ENCODE assay signal across 8 cellular contexts in the genomic region with DNA sequence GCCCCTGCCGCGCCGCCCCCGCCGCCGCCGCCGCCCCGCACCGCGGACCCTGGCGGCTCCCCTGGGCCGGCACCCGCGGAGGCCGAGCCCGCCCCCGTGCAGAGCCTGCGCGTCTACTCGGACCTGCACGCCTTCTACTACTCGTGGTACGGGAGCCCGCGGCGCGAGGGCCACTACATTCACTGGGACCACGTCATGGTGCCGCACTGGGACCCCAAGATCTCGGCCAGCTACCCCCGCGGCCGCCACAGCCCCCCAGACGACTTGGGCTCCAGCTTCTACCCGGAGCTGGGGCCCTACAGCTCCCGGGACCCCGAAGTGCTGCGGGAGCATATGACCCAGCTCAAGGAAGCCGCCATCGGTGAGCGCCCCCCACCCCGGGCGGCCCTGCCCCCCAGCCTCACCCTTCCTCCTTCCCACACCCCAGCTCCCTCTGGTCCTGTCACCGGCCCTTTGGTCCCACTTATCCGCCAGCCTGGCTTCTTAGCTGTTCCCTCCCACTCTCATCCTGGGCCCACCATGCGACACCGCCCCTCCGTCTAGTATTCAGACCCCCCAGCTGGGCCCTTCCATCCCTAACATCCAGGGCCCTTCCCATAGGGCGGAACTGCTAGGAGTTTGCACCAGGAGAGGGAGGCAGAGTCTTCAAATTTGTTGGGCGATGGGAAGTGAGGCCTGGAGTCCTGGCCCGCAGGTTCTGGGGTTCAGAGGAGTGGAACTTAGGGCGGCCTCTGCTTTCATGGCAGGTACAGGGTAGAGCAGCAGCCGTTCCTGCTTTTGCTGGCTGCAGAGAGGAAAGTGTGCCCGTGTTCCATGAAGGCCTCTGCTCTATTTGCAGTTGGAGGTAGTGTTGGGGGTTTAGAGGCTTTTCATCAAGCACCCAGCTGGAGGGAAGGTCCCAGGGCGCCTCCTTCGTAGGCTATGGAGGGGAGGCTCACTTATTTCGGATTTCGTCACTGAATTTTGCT. TPM values are rescaled to one million over a fixed set of nuclear protein-coding genes. Genes with fewer than 3 reads are reported as not detected.
DNase-seq lines count a peak whose midpoint lies in the region; ATAC-seq and TF ChIP-seq lines count a peak whose summit lies in the region.

No MANE protein-coding gene starts in this region.

- DNase-seq in activated naive CD4-positive, alpha-beta T cell treated with anti-CD3 and anti-CD28 coated beads, Interleukin-2, amount 50 U/mL, for 16 hours, result no peak
- DNase-seq in T47D (ENCODE audit: low read depth in 1 of 2, low spot score in 1 of 2) (peak; percentile 30 to 31), natural killer cell (no peak), GM19238 (ENCODE audit: insufficient read length, low spot score) (no peak), adrenal gland (no peak)

- no peak for TF ChIP-seq CTCF in KMS-11 (conservative IDR thresholded peaks at IDR 0.05; ENCODE audit: low read depth, low read length)
- no peak for TF ChIP-seq CTCF in natural killer cell (IDR thresholded peaks at IDR 0.05)
- no peak for TF ChIP-seq CTCF in adrenal gland (IDR thresholded peaks at IDR 0.05)

- no peaks in the 10 kb centered on the region for H3K9me3 ChIP-seq in adrenal gland (replicated peaks in 1 of 3)

- H3K4me1 ChIP-seq in KMS-11 (ENCODE audit: low read depth, poor library complexity, severe bottlenecking) (peaks cover 38% of the 10 kb centered on the region), adrenal gland (replicated peaks in 1 of 2) (peaks cover 6 to 11% of the 10 kb centered on the region in 2 donors)

- H3K36me3 Mint-ChIP-seq in activated naive CD4-positive, alpha-beta T cell treated with anti-CD3 and anti-CD28 coated beads, Interleukin-2, amount 50 U/mL, for 24 hours, result peaks cover 11% of the 10 kb centered on the region
- H3K36me3 Mint-ChIP-seq in natural killer cell, result no peaks in the 10 kb centered on the region

- no peak for TF ChIP-seq POLR2A in adrenal gland (IDR thresholded peaks at IDR 0.05)

- peaks cover 15% of the 10 kb centered on the region for H3K27me3 Mint-ChIP-seq in activated naive CD4-positive, alpha-beta T cell treated with anti-CD3 and anti-CD28 coated beads, Interleukin-2, amount 50 U/mL, for 24 hours
- peaks cover 33 to 35% of the 10 kb centered on the region in 2 donors for H3K27me3 Mint-ChIP-seq in natural killer cell (ENCODE audit: low read depth in 2 of 2)

- H3K27ac Mint-ChIP-seq in activated naive CD4-positive, alpha-beta T cell treated with anti-CD3 and anti-CD28 coated beads, Interleukin-2, amount 50 U/mL, for 24 hours, result no peak overlapping the region
- no peak overlapping the region for H3K27ac Mint-ChIP-seq in natural killer cell

- WGBS in adrenal gland, 4 donors, result 14 to 43% (median 28%) methylated on average over 9 to 59 of the region's 59 CpGs

- intact Hi-C loops in natural killer cell (cut with micrococcal nuclease) (no loop called here), adrenal gland (cut with DNase I) (no loop called here)

- H3K4me1 Mint-ChIP-seq in activated naive CD4-positive, alpha-beta T cell treated with anti-CD3 and anti-CD28 coated beads, Interleukin-2, amount 50 U/mL, for 24 hours, result peaks cover 14% of the 10 kb centered on the region
- H3K4me1 Mint-ChIP-seq in natural killer cell, result peaks cover 11 to 18% of the 10 kb centered on the region in 2 donors

- H3K9me3 Mint-ChIP-seq in activated naive CD4-positive, alpha-beta T cell treated with anti-CD3 and anti-CD28 coated beads, Interleukin-2, amount 50 U/mL, for 24 hours, result no peaks in the 10 kb centered on the region
- no peaks in the 10 kb centered on the region for H3K9me3 Mint-ChIP-seq in natural killer cell

- H3K9ac ChIP-seq in KMS-11, result peak overlapping the region; percentile 69; the same call in 1 of the 2 replicates

- peak overlapping the region; percentile 78 for H3K4me3 Mint-ChIP-seq in activated naive CD4-positive, alpha-beta T cell treated with anti-CD3 and anti-CD28 coated beads, Interleukin-2, amount 50 U/mL, for 24 hours
- peak overlapping the region; percentile 87 for H3K4me3 Mint-ChIP-seq in natural killer cell

- ATAC-seq in natural killer cell (peak in 2 of 3 donors; percentile 18 to 39), HG02973 (IDR thresholded peaks at IDR 0.05; ENCODE audit: unreplicated experiment) (no peak)

- H2AFZ ChIP-seq in KMS-11 (ENCODE audit: low read depth), result peak overlapping the region; percentile 47; the same call in 1 of the 2 replicates

- peaks cover 10% of the 10 kb centered on the region; the same call in 1 of the 2 replicates for H3K79me2 ChIP-seq in KMS-11 (ENCODE audit: insufficient read depth, low read depth)

- peak overlapping the region; percentile 71 for H3K4me3 ChIP-seq in KMS-11 (IDR thresholded peaks at IDR 0.05; ENCODE audit: insufficient read depth, low read depth, low read length)
- H3K4me3 ChIP-seq in adrenal gland, result peak overlapping the region in 1 of 4 donors; percentile 79

- no peaks in the 10 kb centered on the region for H4K20me1 ChIP-seq in KMS-11 (ENCODE audit: insufficient read depth)

- in situ Hi-C loops in T47D (cut with HindIII; ENCODE audit: low pct_unique_long_range_greater_than_20kb, low sequenced_read_pairs), result no loop called here

- H3K36me3 ChIP-seq in KMS-11 (ENCODE audit: insufficient read depth) (no peaks in the 10 kb centered on the region), adrenal gland (replicated peaks in 1 of 2) (no peaks in the 10 kb centered on the region)

- no peaks in the 10 kb centered on the region for H3K27me3 ChIP-seq in KMS-11 (ENCODE audit: insufficient read depth, low read depth)
- H3K27me3 ChIP-seq in adrenal gland, result no peaks in the 10 kb centered on the region

- H3K27ac ChIP-seq in KMS-11 (no peak overlapping the region), adrenal gland (no peak overlapping the region)

- peak overlapping the region; percentile 95 for H3K4me2 ChIP-seq in KMS-11

RNA-seq across cellular contexts. Expression of gene MANEAL, which starts 1.0 kb away (rescaled TPM):
- total RNA-seq in natural killer cell, result 1 to 10 TPM; 1.6 to 3.8 (median 2.4) TPM
- total RNA-seq in adrenal gland, result 10 to 100 TPM in 2 of 8 donors, 1 to 10 TPM in 6; 4.9 to 12.0 (median 9.1) TPM
- polyA plus RNA-seq in adrenal gland, result 10 to 100 TPM in 1 of 3 donors, 1 to 10 TPM in 2; 4.0 to 13.1 (median 4.4) TPM

RNA-seq across cellular contexts. Expression of gene C1orf122, which starts 12.9 kb away (rescaled TPM):
- total RNA-seq in natural killer cell (10 to 100 TPM; 13.9 to 22.9 (median 14.9) TPM), adrenal gland (100 to 1,000 TPM in 3 of 8 donors, 10 to 100 TPM in 5; 54.8 to 173 (median 90.7) TPM)
- polyA plus RNA-seq in adrenal gland, result 10 to 100 TPM; 21.0 to 87.0 (median 57.7) TPM

RNA-seq across cellular contexts. Expression of gene YRDC, which starts 13.4 kb away (rescaled TPM):
- 10 to 100 TPM; 19.9 to 26.2 (median 24.4) TPM for total RNA-seq in natural killer cell
- total RNA-seq in adrenal gland, result 10 to 100 TPM in 6 of 8 donors, 1 to 10 TPM in 2; 8.3 to 31.1 (median 11.3) TPM
- polyA plus RNA-seq in adrenal gland, result 10 to 100 TPM in 1 of 3 donors, 1 to 10 TPM in 2; 5.4 to 14.0 (median 7.2) TPM

RNA-seq across cellular contexts. Expression of gene EPHA10, which starts 29.7 kb away (rescaled TPM):
- not detected for total RNA-seq in natural killer cell
- under 1 TPM; 0.06 to 0.90 (median 0.56) TPM for total RNA-seq in adrenal gland
- 1 to 10 TPM in 1 of 3 donors, under 1 TPM in 2; 0.22 to 3.9 (median 0.40) TPM for polyA plus RNA-seq in adrenal gland

Comparison
In these comparisons a context has a peak if more than half of its experiments do, and no peak if none do; other contexts are left out.
1. DNase-seq: peak in T47D (2 of 2); none in activated naive CD4-positive, alpha-beta T cell treated with anti-CD3 and anti-CD28 coated beads, Interleukin-2, amount 50 U/mL, for 16 hours (single experiment), natural killer cell (single experiment), GM19238 (single experiment) and adrenal gland (0 of 7).